Comparison of ENCODE assay signal across 11 cellular contexts in the genomic region with DNA sequence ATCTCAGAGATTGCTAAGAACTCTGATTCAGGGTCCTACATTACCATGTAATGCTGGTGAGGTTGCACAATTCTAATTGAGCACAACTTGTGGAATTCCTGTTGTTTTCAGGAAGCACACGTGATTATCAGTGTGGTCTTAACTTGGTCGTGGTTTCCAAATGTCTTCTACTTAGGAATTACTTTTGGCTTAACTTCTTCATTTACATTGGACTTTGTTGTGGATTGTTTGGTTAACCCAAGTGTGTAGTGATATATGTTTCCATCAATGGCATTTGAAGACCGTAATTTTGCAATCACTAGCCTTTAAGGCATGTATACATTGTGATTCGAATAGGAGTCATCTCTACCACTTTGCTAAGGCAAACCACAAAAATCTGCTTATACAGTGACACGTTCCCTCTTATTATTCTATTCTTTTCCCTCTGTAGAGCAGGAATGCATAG.
DNase-seq lines count a peak whose midpoint lies in the region; ATAC-seq lines count a peak whose summit lies in the region.
"Had no signal": no experiment of that assay in that cellular context is flagged by ENCODE, and none has a peak within 500 bp of the region (broad histone marks: within the 10 kb centered on the region; RNA-seq: fewer than 3 reads in every experiment).

No MANE protein-coding gene starts in this region.

- intact Hi-C loops in posterior cingulate gyrus (cut with DNase I): no loop called here

- DNase-seq in AG08395 (ENCODE audit: low spot score): peak; percentile 51
- DNase-seq in HS-5 (ENCODE audit: low read depth): peak; percentile 99
- DNase-seq in SW 1271 (lab: John Stamatoyannopoulos, UW): peak; percentile 44 to 74
- DNase-seq in fibroblast of the conjunctiva (ENCODE audit: low read depth): peak; percentile 71
- DNase-seq in posterior cingulate gyrus: no peak
- DNase-seq in DMS53 treated with DMSO at 0.1 percent for 48 hours (lab: John Stamatoyannopoulos, UW; ENCODE audit: unreplicated experiment): no peak
- DNase-seq: naive B cell, NCI-H2029, T1000 had no signal

- ATAC-seq in HG03439 (IDR thresholded peaks at IDR 0.05; ENCODE audit: unreplicated experiment) (no peak), GM21723 (IDR thresholded peaks at IDR 0.05; ENCODE audit: unreplicated experiment) (no peak)

Comparison
In these comparisons a context has a peak if more than half of its experiments do, and no peak if none do; other contexts are left out.
1. DNase-seq: peak in AG08395 (single experiment), HS-5 (single experiment), SW 1271 (2 of 2) and fibroblast of the conjunctiva (single experiment); none in posterior cingulate gyrus (0 of 10) and DMS53 treated with DMSO at 0.1 percent for 48 hours (single experiment).